18 cellular contexts compared by ENCODE assay signal in the genomic region with DNA sequence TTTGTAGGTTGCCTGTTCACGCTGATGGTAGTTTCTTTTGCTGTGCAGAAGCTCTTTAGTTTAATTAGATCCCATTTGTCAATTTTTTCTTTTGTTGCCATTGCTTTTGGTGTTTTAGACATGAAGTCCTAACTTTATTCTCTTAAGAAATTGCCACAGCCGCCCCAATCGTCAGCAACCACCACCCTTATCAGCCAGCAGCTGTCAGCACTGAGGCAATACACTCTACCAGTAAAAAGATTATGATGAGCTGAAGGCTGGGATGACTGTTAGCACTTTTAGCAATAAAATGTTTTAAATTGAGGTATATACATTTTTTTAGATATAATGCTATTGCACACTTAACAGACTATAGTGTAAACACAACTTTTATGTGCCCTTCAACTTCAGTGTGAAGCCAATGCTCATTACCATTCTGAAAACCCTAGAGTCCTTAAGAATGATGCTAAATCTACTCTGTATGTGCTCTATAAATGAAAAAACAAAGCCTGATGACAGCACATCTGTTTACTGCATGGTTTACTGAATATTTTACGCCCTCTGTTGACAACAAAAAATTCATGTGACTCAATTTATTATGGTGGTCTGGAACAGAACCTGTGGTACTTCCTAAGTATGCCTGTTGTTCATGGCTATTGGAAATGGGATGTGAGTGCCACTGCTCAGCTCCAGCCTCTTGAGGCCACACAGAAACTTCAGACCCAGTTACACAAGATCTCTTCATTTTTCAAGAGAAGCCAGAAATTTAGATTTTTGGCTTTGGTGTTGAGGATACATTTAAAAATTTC.
DNase-seq lines count a peak whose midpoint lies in the region; TF ChIP-seq lines count a peak whose summit lies in the region.
"Had no signal": no experiment of that assay in that cellular context is flagged by ENCODE, and none has a peak within 500 bp of the region (broad histone marks: within the 10 kb centered on the region; RNA-seq: fewer than 3 reads in every experiment).

No MANE protein-coding gene starts in this region.

- H3K4me3 ChIP-seq in BE2C (ENCODE audit: low read depth, low read length) (no peak overlapping the region), hepatocyte (no peak overlapping the region), Peyer's patch (no peak overlapping the region)
- H3K4me3 ChIP-seq: thyroid gland had no signal

- peaks cover 11 to 20% of the 10 kb centered on the region in 2 experiments for H3K9me3 Mint-ChIP-seq in H9

- H3K4me2 ChIP-seq in H9 (ENCODE audit: insufficient read depth, insufficient read length, low read length) (no peak overlapping the region), hepatocyte (no peak overlapping the region)
- H3K4me2 ChIP-seq: KMS-11 had no signal

- H3K56ac ChIP-seq in H9 (ENCODE audit: insufficient read length, low read depth, low read length), result no peak overlapping the region

- no peak overlapping the region for H2BK120ac ChIP-seq in H9 (ENCODE audit: low read depth, low read length, poor library complexity, severe bottlenecking)

- no peak overlapping the region for H2BK12ac ChIP-seq in H9 (ENCODE audit: insufficient read length, low read depth, low read length)

- H3K9me3 ChIP-seq in BE2C, result no peaks in the 10 kb centered on the region
- H3K9me3 ChIP-seq in H9 (ENCODE audit: control insufficient read depth, low read depth, low read length), result peaks cover 5% of the 10 kb centered on the region
- no peaks in the 10 kb centered on the region for H3K9me3 ChIP-seq in hepatocyte (ENCODE audit: low read depth)
- no peaks in the 10 kb centered on the region for H3K9me3 ChIP-seq in Peyer's patch
- H3K9me3 ChIP-seq: thyroid gland had no signal

- H2BK15ac ChIP-seq in H9 (ENCODE audit: low read depth, low read length), result no peak overlapping the region

- no peak overlapping the region for H3K4ac ChIP-seq in H9 (ENCODE audit: low read depth, low read length)

- no peak overlapping the region for H3K9ac ChIP-seq in H9 (ENCODE audit: extremely low read depth, insufficient read length, low read length)
- H3K9ac ChIP-seq: KMS-11 had no signal

- H3K79me2 ChIP-seq in H9 (ENCODE audit: insufficient read depth, low read length) (no peaks in the 10 kb centered on the region), hepatocyte (no peaks in the 10 kb centered on the region)

- no peak overlapping the region for H4K91ac ChIP-seq in H9 (ENCODE audit: insufficient read length, low read depth, low read length)

- H2AFZ ChIP-seq in H9 (ENCODE audit: low read length) (no peak overlapping the region), hepatocyte (no peak overlapping the region)

- H3K4me1 ChIP-seq in BE2C, result no peaks in the 10 kb centered on the region; the same call in 1 of the 2 replicates
- no peaks in the 10 kb centered on the region for H3K4me1 ChIP-seq in H9 (ENCODE audit: insufficient read depth, low read length)
- H3K4me1 ChIP-seq in hepatocyte (ENCODE audit: insufficient read depth), result peaks cover 5% of the 10 kb centered on the region
- H3K4me1 ChIP-seq in Peyer's patch, result peaks cover 0 to 8% (median 0%) of the 10 kb centered on the region in 4 donors
- H3K4me1 ChIP-seq: thyroid gland had no signal

- no peak overlapping the region for H3K27ac ChIP-seq in H9 (ENCODE audit: insufficient read length, low read depth, low read length)
- no peak overlapping the region for H3K27ac ChIP-seq in hepatocyte
- no peak overlapping the region for H3K27ac ChIP-seq in Peyer's patch
- H3K27ac ChIP-seq: KMS-11, thyroid gland had no signal

- no peak overlapping the region for H2BK20ac ChIP-seq in H9 (ENCODE audit: low read depth, low read length, poor library complexity, severe bottlenecking)

- H3K4me1 Mint-ChIP-seq in H9, result peaks cover 7 to 9% of the 10 kb centered on the region in 2 experiments
- H3K4me1 Mint-ChIP-seq: brain had no signal

- no peak overlapping the region for H3K4me3 Mint-ChIP-seq in H9
- H3K4me3 Mint-ChIP-seq: activated naive CD4-positive, alpha-beta T cell treated with anti-CD3 and anti-CD28 coated beads, Interleukin-2, amount 50 U/mL, for 24 hours; brain; T-helper 2 cell treated with Interferon-gamma antibody and Interleukin-4, amounts not matched to agents 5 μg/mL and 100 μg/mL, for 36 hours had no signal

- no peak overlapping the region for H3K18ac ChIP-seq in H9 (ENCODE audit: insufficient read length, low read depth, low read length)

- H3K23ac ChIP-seq in H9 (ENCODE audit: insufficient read length, low read depth, low read length), result no peak overlapping the region

- H2BK5ac ChIP-seq in H9 (ENCODE audit: insufficient read length, low read length), result no peak overlapping the region

- H3K79me1 ChIP-seq in H9 (ENCODE audit: insufficient read depth, low read depth, low read length, poor library complexity, severe bottlenecking), result no peaks in the 10 kb centered on the region

- no peak overlapping the region for H3T11ph ChIP-seq in H9 (ENCODE audit: low read length)

- no peaks in the 10 kb centered on the region for H3K9me2 ChIP-seq in hepatocyte (replicated peaks; ENCODE audit: insufficient read depth)

- peak; percentile 11; the same call in 1 of the 2 replicates for TF ChIP-seq CTCF in BE2C (IDR thresholded peaks at IDR 0.05; ENCODE audit: low read depth, low read length)
- TF ChIP-seq CTCF in H9 (conservative IDR thresholded peaks at IDR 0.05), result peak; percentile 35; the same call in 2 of the 3 replicates
- peak; percentile 28 for TF ChIP-seq CTCF in hepatocyte (IDR thresholded peaks at IDR 0.05; ENCODE audit: poor library complexity)
- TF ChIP-seq CTCF in GM20000 (IDR thresholded peaks at IDR 0.05; ENCODE audit: extremely low read depth, missing control alignments), result no peak
- TF ChIP-seq CTCF in Peyer's patch (IDR thresholded peaks at IDR 0.05), result no peak

- H3K27me3 ChIP-seq in BE2C (no peaks in the 10 kb centered on the region), H9 (ENCODE audit: insufficient read depth, low read length) (no peaks in the 10 kb centered on the region), hepatocyte (no peaks in the 10 kb centered on the region), Peyer's patch (no peaks in the 10 kb centered on the region)
- H3K27me3 ChIP-seq: thyroid gland had no signal

- H4K20me1 ChIP-seq in H9 (ENCODE audit: control insufficient read depth, insufficient read depth, insufficient read length) (no peaks in the 10 kb centered on the region), hepatocyte (ENCODE audit: insufficient read depth, poor library complexity, severe bottlenecking) (no peaks in the 10 kb centered on the region)

- no peak overlapping the region for H4K8ac ChIP-seq in H9 (replicated peaks; ENCODE audit: insufficient read length, low read depth, low read length)

- no peak overlapping the region for H3K14ac ChIP-seq in H9 (ENCODE audit: insufficient read depth, low read length)

- no peak for DNase-seq in BE2C
- no peak for DNase-seq in H9
- peak; percentile 66 for DNase-seq in amniotic epithelial cell (ENCODE audit: low read depth)
- DNase-seq in hepatocyte (ENCODE audit: low spot score), result peak; percentile 6
- DNase-seq in DMS 273 treated with DMSO at 0.1 percent for 48 hours (lab: John Stamatoyannopoulos, UW), result no peak
- no peak for DNase-seq in GM20000 (ENCODE audit: low spot score)
- DNase-seq in Peyer's patch, result no peak
- no peak for DNase-seq in NCI-H1436 treated with DMSO at 0.1 percent for 48 hours (lab: John Stamatoyannopoulos, UW)
- DNase-seq: activated CD4-positive, alpha-beta T cell treated with anti-CD3 and anti-CD28 coated beads for 4 hours; activated T-cell treated with anti-CD3 and anti-CD28 coated beads for 4 hours; NCI-H1417; SHP77 treated with DMSO at 0.1 percent for 48 hours; stimulated activated CD4-positive, alpha-beta T cell treated with anti-CD3 and anti-CD28 coated beads, Interleukin-4, amount 100 ng/mL, for 4 hours; thyroid gland had no signal

- H4K5ac ChIP-seq in H9 (ENCODE audit: insufficient read length, low read depth, low read length), result no peak overlapping the region

- TF ChIP-seq POLR2A in Peyer's patch (IDR thresholded peaks at IDR 0.05), result no peak

- no peaks in the 10 kb centered on the region for H3K23me2 ChIP-seq in H9 (ENCODE audit: insufficient read length, low read depth, low read length, poor library complexity, severe bottlenecking)

- peaks cover 8 to 10% (median 10%) of the 10 kb centered on the region in 3 experiments; a peak in 6 of 7 replicates for H3K36me3 Mint-ChIP-seq in H9 (ENCODE audit: insufficient read depth in 1 of 3, low read depth in 3 of 3)
- H3K36me3 Mint-ChIP-seq: brain had no signal

- WGBS in H9 (ENCODE audit: extremely low coverage, insufficient read length, low lambda C conversion rate), result no CpG with 5 or more reads among the region's 4 CpGs
- WGBS in hepatocyte (ENCODE audit: low lambda C conversion rate, missing lambda C conversion rate), result 52% methylated on average over 4 of the region's 4 CpGs

- H3K27me3 Mint-ChIP-seq in H9 (ENCODE audit: low read depth), result peaks cover 25% of the 10 kb centered on the region
- H3K27me3 Mint-ChIP-seq: activated naive CD4-positive, alpha-beta T cell treated with anti-CD3 and anti-CD28 coated beads, Interleukin-2, amount 50 U/mL, for 24 hours had no signal

- no peaks in the 10 kb centered on the region for H3K36me3 ChIP-seq in BE2C
- H3K36me3 ChIP-seq in hepatocyte (replicated peaks; ENCODE audit: insufficient read depth, low read depth), result no peaks in the 10 kb centered on the region
- no peaks in the 10 kb centered on the region for H3K36me3 ChIP-seq in Peyer's patch
- H3K36me3 ChIP-seq: thyroid gland had no signal

- no peak overlapping the region for H2AK5ac ChIP-seq in H9 (ENCODE audit: insufficient read length, low read length)

- no peak overlapping the region for H3K27ac Mint-ChIP-seq in H9
- H3K27ac Mint-ChIP-seq: activated naive CD4-positive, alpha-beta T cell treated with anti-CD3 and anti-CD28 coated beads, Interleukin-2, amount 50 U/mL, for 24 hours; brain; T-helper 2 cell treated with Interferon-gamma antibody and Interleukin-4, amounts not matched to agents 5 μg/mL and 100 μg/mL, for 36 hours had no signal

Comparison
In these comparisons a context has a peak if more than half of its experiments do, and no peak if none do; other contexts are left out.
1. DNase-seq: peak in amniotic epithelial cell (single experiment) and hepatocyte (single experiment); none in BE2C (single experiment), H9 (single experiment), DMS 273 treated with DMSO at 0.1 percent for 48 hours (single experiment), GM20000 (single experiment), Peyer's patch (0 of 3) and NCI-H1436 treated with DMSO at 0.1 percent for 48 hours (single experiment).
2. CTCF ChIP-seq: peak in BE2C (single experiment), H9 (single experiment) and hepatocyte (single experiment); none in GM20000 (single experiment) and Peyer's patch (0 of 6).